In the genomic region with DNA sequence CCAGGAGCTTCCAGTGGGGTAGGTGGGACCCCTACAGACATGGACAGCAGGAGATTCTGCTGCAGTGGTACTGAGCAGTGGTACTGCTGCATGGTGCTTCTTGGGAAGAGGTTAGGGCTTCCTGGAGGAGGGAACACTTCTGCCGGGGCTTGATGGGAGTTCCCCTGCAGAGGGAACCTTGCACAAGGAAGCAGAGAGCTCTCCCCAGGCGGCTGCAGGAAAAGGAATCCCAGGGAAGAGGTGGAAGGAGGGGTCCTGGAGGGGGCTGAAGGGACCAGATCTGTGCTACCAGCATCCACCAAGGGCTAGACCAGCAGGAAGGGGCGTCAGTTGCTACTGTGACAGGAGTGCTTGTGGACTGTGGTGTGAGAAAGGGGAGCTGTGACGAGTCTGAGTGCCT, we compare ENCODE assay signal across 16 cellular contexts. TPM values are rescaled to one million over a fixed set of nuclear protein-coding genes. Genes with fewer than 3 reads are reported as not detected.
DNase-seq lines count a peak whose midpoint lies in the region; ATAC-seq, FAIRE-seq and TF ChIP-seq lines count a peak whose summit lies in the region.
"Had no signal": no experiment of that assay in that cellular context is flagged by ENCODE, and none has a peak within 500 bp of the region (broad histone marks: within the 10 kb centered on the region; RNA-seq: fewer than 3 reads in every experiment).

No MANE protein-coding gene starts in this region.

- POLR2A ChIA-PET in activated CD4-positive, alpha-beta T cell treated with anti-CD3 and anti-CD28 coated beads for 36 hours (lab: Charles Lee) = interaction anchor here (0.6 kb wide), 1 partner anchor 23 kb away, joined by 3 read pairs; a partner anchor contains a TSS

- no peak for ATAC-seq in activated CD4-positive, alpha-beta T cell treated with anti-CD3 and anti-CD28 coated beads for 36 hours
- ATAC-seq in left lobe of liver = no peak
- no peak for ATAC-seq in GM18909 (IDR thresholded peaks at IDR 0.05; ENCODE audit: poor library complexity, unreplicated experiment)

- H3K4me3 ChIP-seq in skeletal muscle satellite cell (ENCODE audit: low read length) (no peak overlapping the region), kidney (ENCODE audit: low read length in 2 of 2) (peak overlapping the region in 1 of 2 donors; percentile 47)
- H3K4me3 ChIP-seq: A549 had no signal

- no peaks in the 10 kb centered on the region for H3K9me3 Mint-ChIP-seq in activated CD4-positive, alpha-beta T cell treated with anti-CD3 and anti-CD28 coated beads for 36 hours (ENCODE audit: low read depth)

- H3K4me1 Mint-ChIP-seq in activated CD4-positive, alpha-beta T cell treated with anti-CD3 and anti-CD28 coated beads for 36 hours = peaks cover 21% of the 10 kb centered on the region

- 0 out of 2 replicates have a peak overlapping the region, but pooled peaks have one; percentile 68 for H3K27ac ChIP-seq in VCaP
- H3K27ac ChIP-seq in kidney (ENCODE audit: low read depth in 2 of 2, low read length in 2 of 2) = no peak overlapping the region
- H3K27ac ChIP-seq: A549, brain microvascular endothelial cell had no signal

- no peaks in the 10 kb centered on the region for H3K9me3 ChIP-seq in skeletal muscle satellite cell (replicated peaks; ENCODE audit: low read length)
- no peaks in the 10 kb centered on the region for H3K9me3 ChIP-seq in kidney (ENCODE audit: control insufficient read depth in 1 of 2, low read length in 2 of 2)
- H3K9me3 ChIP-seq: A549, uterus had no signal

- peaks cover 23% of the 10 kb centered on the region for H3K4me1 ChIP-seq in skeletal muscle satellite cell (ENCODE audit: control insufficient read depth, insufficient read depth, low read length)
- H3K4me1 ChIP-seq in kidney (ENCODE audit: control insufficient read depth in 1 of 2, insufficient read depth in 1 of 2, low read depth in 1 of 2, low read length in 2 of 2) = peaks cover 0 to 25% of the 10 kb centered on the region in 2 donors

- peaks cover 10% of the 10 kb centered on the region for H3K36me3 Mint-ChIP-seq in activated CD4-positive, alpha-beta T cell treated with anti-CD3 and anti-CD28 coated beads for 36 hours (ENCODE audit: low read depth)

- peak overlapping the region; percentile 19 for H3K27ac Mint-ChIP-seq in activated CD4-positive, alpha-beta T cell treated with anti-CD3 and anti-CD28 coated beads for 36 hours

- H3K27me3 ChIP-seq in skeletal muscle satellite cell (ENCODE audit: control insufficient read depth, insufficient read depth, low read length) = no peaks in the 10 kb centered on the region
- H3K27me3 ChIP-seq: brain microvascular endothelial cell, uterus had no signal

- intact Hi-C loops in activated CD4-positive, alpha-beta T cell treated with anti-CD3 and anti-CD28 coated beads for 36 hours (cut with DNase I, micrococcal nuclease) = no loop called here
- intact Hi-C loops in kidney (cut with DNase I) = no loop called here

- H3K36me3 ChIP-seq in skeletal muscle satellite cell (ENCODE audit: insufficient read depth, low read length) (peaks cover 58% of the 10 kb centered on the region), kidney (ENCODE audit: control insufficient read depth in 1 of 2, insufficient read depth in 2 of 2, low read length in 2 of 2) (peaks cover 19 to 37% of the 10 kb centered on the region in 2 donors)
- H3K36me3 ChIP-seq: uterus had no signal

- peak overlapping the region; percentile 60 for H3K4me3 Mint-ChIP-seq in activated CD4-positive, alpha-beta T cell treated with anti-CD3 and anti-CD28 coated beads for 36 hours

- no peak for DNase-seq in activated CD4-positive, alpha-beta T cell treated with anti-CD3 and anti-CD28 coated beads for 36 hours
- DNase-seq in activated CD4-positive, alpha-beta T cell treated with anti-CD3 and anti-CD28 coated beads, Interleukin-2, amount 50 U/mL, for 4 hours = no peak
- DNase-seq in epidermal melanocyte (ENCODE audit: insufficient read length, low spot score) (peak; percentile 22), left lobe of liver (ENCODE audit: low spot score) (no peak), kidney (no peak)
- DNase-seq: activated CD4-positive, alpha-beta T cell treated with anti-CD3 and anti-CD28 coated beads for 4 hours; GF-D8; NCI-H510A; uterus had no signal

- FAIRE-seq in kidney (lab: Jason Lieb, UNC) = no peak
- FAIRE-seq: A549, H54 had no signal

- peak overlapping the region; percentile 98 for H3K4me2 ChIP-seq in skeletal muscle satellite cell (ENCODE audit: low read length)
- H3K4me2 ChIP-seq: A549 had no signal

- H3K9ac ChIP-seq in skeletal muscle satellite cell (ENCODE audit: low read depth, low read length) (no peak overlapping the region), kidney (ENCODE audit: low read length in 2 of 2) (no peak overlapping the region)

- peaks cover 6% of the 10 kb centered on the region for H3K27me3 Mint-ChIP-seq in activated CD4-positive, alpha-beta T cell treated with anti-CD3 and anti-CD28 coated beads for 36 hours

- CTCF ChIA-PET in activated CD4-positive, alpha-beta T cell treated with anti-CD3 and anti-CD28 coated beads for 36 hours (lab: Charles Lee) = interaction anchor here (0.7 to 3.4 kb wide), 4 partner anchors 8 to 27 kb away, joined by 3 to 29 read pairs (median 4); no protein-coding TSS in a partner anchor

- TF ChIP-seq CTCF in VCaP (conservative IDR thresholded peaks at IDR 0.05) (no peak), kidney (IDR thresholded peaks at IDR 0.05; ENCODE audit: borderline replicate concordance, extremely low read depth, insufficient read depth) (no peak)

RNA-seq across cellular contexts. Expression of a gene that starts 10.6 kb away (rescaled TPM):
- total RNA-seq in activated CD4-positive, alpha-beta T cell treated with anti-CD3 and anti-CD28 coated beads for 36 hours = 10 to 100 TPM; 18.9 to 24.1 TPM
- 20.8 and 27.7 TPM in 2 replicates for total RNA-seq in skeletal muscle satellite cell (2012; rRNA removed)
- 29.7 TPM for total RNA-seq in left lobe of liver
- 116 TPM for total RNA-seq in kidney
- 60.9 TPM for polyA plus RNA-seq in kidney (ENCODE audit: insufficient read depth, low read depth, low replicate concordance)

RNA-seq across cellular contexts. Expression of a gene that starts 23.1 kb away (rescaled TPM):
- total RNA-seq in activated CD4-positive, alpha-beta T cell treated with anti-CD3 and anti-CD28 coated beads for 36 hours = 10 to 100 TPM; 51.0 to 66.4 TPM
- 18.1 and 21.3 TPM in 2 replicates for total RNA-seq in skeletal muscle satellite cell (2012; rRNA removed)
- 13.4 TPM for total RNA-seq in left lobe of liver
- total RNA-seq in kidney = 42.6 TPM
- polyA plus RNA-seq in kidney (ENCODE audit: insufficient read depth, low read depth, low replicate concordance) = 20.4 TPM

RNA-seq across cellular contexts. Expression of a gene that starts 55.9 kb away (rescaled TPM):
- not detected for total RNA-seq in activated CD4-positive, alpha-beta T cell treated with anti-CD3 and anti-CD28 coated beads for 36 hours
- not detected in 2 replicates for total RNA-seq in skeletal muscle satellite cell (2012; rRNA removed)
- total RNA-seq in left lobe of liver (not detected), kidney (not detected)
- 2.7 TPM for polyA plus RNA-seq in kidney (ENCODE audit: insufficient read depth, low read depth, low replicate concordance)
- total RNA-seq: fibroblast of lung, uterus had no signal
- polyA plus RNA-seq: A549, fibroblast of lung had no signal

RNA-seq across cellular contexts. Expression of a gene that starts 58.3 kb away (rescaled TPM):
- 10 to 100 TPM; 16.3 to 17.3 TPM for total RNA-seq in activated CD4-positive, alpha-beta T cell treated with anti-CD3 and anti-CD28 coated beads for 36 hours
- total RNA-seq in skeletal muscle satellite cell (2012; rRNA removed) = 112 and 131 TPM in 2 replicates
- 48.2 TPM for total RNA-seq in left lobe of liver
- 100 TPM for total RNA-seq in kidney
- polyA plus RNA-seq in kidney (ENCODE audit: insufficient read depth, low read depth, low replicate concordance) = 208 TPM
